ENCODE assay signal across 11 cellular contexts in the genomic region with DNA sequence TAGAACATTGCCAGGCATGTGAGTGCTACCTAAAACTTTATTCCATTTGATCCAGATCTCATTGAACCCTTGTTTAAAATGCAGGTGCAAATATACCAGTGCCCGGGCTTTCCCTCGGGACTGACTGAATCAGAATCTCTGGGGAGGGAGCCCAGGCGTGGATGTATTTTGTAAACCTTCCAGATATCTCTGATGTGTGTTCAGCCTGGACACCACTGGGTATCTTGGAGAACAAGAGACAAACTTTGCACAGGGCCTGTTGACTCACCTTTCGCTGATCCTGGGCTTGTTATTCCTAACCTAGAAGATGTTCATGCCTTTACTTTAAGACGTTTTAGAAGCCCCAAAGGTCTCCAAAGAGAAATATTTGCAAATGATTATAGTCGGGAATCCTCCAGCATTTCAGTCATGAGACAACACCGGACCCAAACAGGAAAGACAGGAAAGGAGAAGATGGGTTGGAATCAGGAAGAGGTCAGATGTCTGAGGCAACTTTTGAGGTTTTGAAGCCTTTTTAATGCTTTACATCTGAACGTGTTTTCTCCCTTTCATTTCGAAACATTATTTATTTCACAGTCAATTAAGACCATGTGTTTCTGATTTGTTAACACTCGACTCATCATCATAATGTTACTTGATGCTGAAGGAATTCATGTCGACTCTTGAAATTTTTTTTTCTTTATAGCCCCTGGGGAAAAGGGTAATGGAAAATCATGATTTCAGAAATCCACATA.
A peak's percentile ranks its signal among the peaks of the same experiment; 100 is the strongest.
DNase-seq lines count a peak whose midpoint lies in the region; ATAC-seq and TF ChIP-seq lines count a peak whose summit lies in the region.
"Had no signal": no experiment of that assay in that cellular context is flagged by ENCODE, and none has a peak within 500 bp of the region (broad histone marks: within the 10 kb centered on the region; RNA-seq: fewer than 3 reads in every experiment).

No MANE protein-coding gene starts in this region.

- peak overlapping the region; percentile 79 for H3K4me2 ChIP-seq in GM23248 (ENCODE audit: unreplicated experiment)

- no peaks in the 10 kb centered on the region for H4K20me1 ChIP-seq in GM23248 (ENCODE audit: insufficient read depth)

- H3K4me3 ChIP-seq in AG04449 (ENCODE audit: low read depth, low read length) (no peak overlapping the region), GM23248 (peak overlapping the region; percentile 33)
- no peak overlapping the region for H3K4me3 ChIP-seq in naive thymus-derived CD4-positive, alpha-beta T cell (ENCODE audit: low read length)
- H3K4me3 ChIP-seq: Peyer's patch had no signal

- no peak overlapping the region for H2AFZ ChIP-seq in GM23248

- H3K4me3 Mint-ChIP-seq in brain: no peak overlapping the region
- peak overlapping the region in 2 of 10 donors; percentile 0 to 37 for H3K4me3 Mint-ChIP-seq in naive thymus-derived CD4-positive, alpha-beta T cell
- H3K4me3 Mint-ChIP-seq: activated CD8-positive, alpha-beta T cell treated with anti-CD3 and anti-CD28 coated beads for 36 hours had no signal

- H3K27me3 Mint-ChIP-seq in brain: no peaks in the 10 kb centered on the region
- H3K27me3 Mint-ChIP-seq in naive thymus-derived CD4-positive, alpha-beta T cell: no peaks in the 10 kb centered on the region
- H3K27me3 Mint-ChIP-seq: activated CD8-positive, alpha-beta T cell treated with anti-CD3 and anti-CD28 coated beads for 36 hours had no signal

- POLR2A ChIA-PET in AG04449 (lab: Yijun Ruan, JAX): interaction anchor here (1.4 kb wide), 1 partner anchor 23 kb away, joined by 3 read pairs; no protein-coding TSS in a partner anchor
- POLR2A ChIA-PET in naive thymus-derived CD4-positive, alpha-beta T cell (lab: Charles Lee): no interaction called here

- in situ Hi-C loops in GM23248 (cut with MboI): no loop called here

- TF ChIP-seq CTCF in AG04449 (IDR thresholded peaks at IDR 0.05; ENCODE audit: insufficient read depth, low read length, missing control alignments) (no peak), brain (conservative IDR thresholded peaks at IDR 0.05) (no peak)

- peak overlapping the region in 4 of 5 experiments; percentile 9 to 65 (median 14) for H3K27ac Mint-ChIP-seq in brain
- peak overlapping the region in 6 of 9 donors; percentile 4 to 66 (median 44) for H3K27ac Mint-ChIP-seq in naive thymus-derived CD4-positive, alpha-beta T cell
- H3K27ac Mint-ChIP-seq: activated CD8-positive, alpha-beta T cell treated with anti-CD3 and anti-CD28 coated beads for 36 hours had no signal

- H3K9ac ChIP-seq in GM23248: peak overlapping the region; percentile 69

- H3K9me2 ChIP-seq in GM23248 (ENCODE audit: insufficient read depth): no peaks in the 10 kb centered on the region

- no peaks in the 10 kb centered on the region for H3K9me3 Mint-ChIP-seq in brain
- H3K9me3 Mint-ChIP-seq in naive thymus-derived CD4-positive, alpha-beta T cell: no peaks in the 10 kb centered on the region
- H3K9me3 Mint-ChIP-seq: activated CD8-positive, alpha-beta T cell treated with anti-CD3 and anti-CD28 coated beads for 36 hours had no signal

- H3K9me3 ChIP-seq in GM23248 (ENCODE audit: low read depth): no peaks in the 10 kb centered on the region
- no peaks in the 10 kb centered on the region for H3K9me3 ChIP-seq in naive thymus-derived CD4-positive, alpha-beta T cell (ENCODE audit: control insufficient read depth in 2 of 3, low read length in 3 of 3)
- H3K9me3 ChIP-seq: Peyer's patch had no signal

- H3K36me3 Mint-ChIP-seq in brain: peaks cover 44% of the 10 kb centered on the region
- peaks cover 17 to 52% (median 36%) of the 10 kb centered on the region in 5 donors for H3K36me3 Mint-ChIP-seq in naive thymus-derived CD4-positive, alpha-beta T cell

- H3K27ac ChIP-seq in GM23248: peak overlapping the region; percentile 92
- no peak overlapping the region for H3K27ac ChIP-seq in naive thymus-derived CD4-positive, alpha-beta T cell (ENCODE audit: low read depth, low read length)

- CTCF ChIA-PET in AG04449 (lab: Yijun Ruan, JAX): interaction anchor here (1.0 kb wide), 1 partner anchor 167 kb away, joined by 3 read pairs; no protein-coding TSS in a partner anchor
- CTCF ChIA-PET in naive thymus-derived CD4-positive, alpha-beta T cell (lab: Charles Lee): no interaction called here

- H3K27me3 ChIP-seq in GM23248 (replicated peaks; ENCODE audit: insufficient read depth): peaks cover 26% of the 10 kb centered on the region; the same call in 1 of the 2 replicates
- no peaks in the 10 kb centered on the region for H3K27me3 ChIP-seq in naive thymus-derived CD4-positive, alpha-beta T cell (ENCODE audit: control insufficient read depth in 2 of 2, insufficient read depth in 2 of 2, low read length in 2 of 2)
- H3K27me3 ChIP-seq: Peyer's patch had no signal

- intact Hi-C loops in naive thymus-derived CD4-positive, alpha-beta T cell (cut with micrococcal nuclease): no loop called here

- no peaks in the 10 kb centered on the region for H3K79me2 ChIP-seq in GM23248 (ENCODE audit: insufficient read depth)

- 5 to 7% methylated on average over 11 of the region's 11 CpGs for WGBS in GM23248 (ENCODE audit: low coverage in 1 of 2, low lambda C conversion rate in 2 of 2, missing lambda C conversion rate in 2 of 2), 2 experiments

- no peaks in the 10 kb centered on the region for H3K36me3 ChIP-seq in GM23248 (ENCODE audit: low read depth)
- H3K36me3 ChIP-seq in naive thymus-derived CD4-positive, alpha-beta T cell (ENCODE audit: control insufficient read depth in 2 of 3, insufficient read depth in 3 of 3, low read length in 3 of 3): peaks cover 0 to 4% (median 0%) of the 10 kb centered on the region in 3 experiments
- H3K36me3 ChIP-seq: Peyer's patch had no signal

- DNase-seq in AG04449 (ENCODE audit: low read depth, low spot score) (peak; percentile 80), GM23248 (peak; percentile 90), cortex of kidney (lab: John Stamatoyannopoulos, UW) (no peak), RPMI8226 (no peak)
- DNase-seq in naive thymus-derived CD4-positive, alpha-beta T cell: no peak
- DNase-seq in central memory CD4-positive, alpha-beta T cell: no peak
- DNase-seq: NCI-H1417 treated with DMSO at 0.1 percent for 48 hours, Peyer's patch had no signal

- peaks cover 46% of the 10 kb centered on the region for H3F3A ChIP-seq in GM23248 (ENCODE audit: insufficient read depth)

- peaks cover 59% of the 10 kb centered on the region for H3K4me1 Mint-ChIP-seq in brain
- peaks cover 33 to 82% (median 67%) of the 10 kb centered on the region in 7 donors for H3K4me1 Mint-ChIP-seq in naive thymus-derived CD4-positive, alpha-beta T cell

- H3K4me1 ChIP-seq in GM23248 (ENCODE audit: insufficient read depth): peaks cover 51% of the 10 kb centered on the region
- H3K4me1 ChIP-seq in naive thymus-derived CD4-positive, alpha-beta T cell (ENCODE audit: control insufficient read depth in 2 of 2, insufficient read depth in 2 of 2, low read length in 2 of 2): peaks cover 10 to 14% of the 10 kb centered on the region in 2 donors

- ATAC-seq in naive thymus-derived CD4-positive, alpha-beta T cell: no peak
- ATAC-seq in GM19467 (IDR thresholded peaks at IDR 0.05; ENCODE audit: unreplicated experiment): no peak
- ATAC-seq: activated CD8-positive, alpha-beta T cell treated with anti-CD3 and anti-CD28 coated beads for 36 hours had no signal

Comparison
In these comparisons a context has a peak if more than half of its experiments do, and no peak if none do; other contexts are left out.
1. DNase-seq: peak in AG04449 (single experiment) and GM23248 (single experiment); none in naive thymus-derived CD4-positive, alpha-beta T cell (0 of 9), cortex of kidney (single experiment), RPMI8226 (single experiment) and central memory CD4-positive, alpha-beta T cell (single experiment).